25 cellular contexts compared by ENCODE assay signal in genomic region chr1:93776728-93777127, GRCh38.
DNase-seq lines count a peak whose midpoint lies in the region; ATAC-seq and TF ChIP-seq lines count a peak whose summit lies in the region.
"Had no signal": no experiment of that assay in that cellular context is flagged by ENCODE, and none has a peak within 500 bp of the region (broad histone marks: within the 10 kb centered on the region; RNA-seq: fewer than 3 reads in every experiment).

No MANE protein-coding gene starts in this region.

- no peak overlapping the region for H2AK5ac ChIP-seq in trophoblast cell (ENCODE audit: low read length)

- H3K9ac ChIP-seq in trophoblast cell (ENCODE audit: low read length): no peak overlapping the region

- in situ Hi-C loops in Panc1 (cut with HindIII; ENCODE audit: low pct_unique_long_range_greater_than_20kb, low sequenced_read_pairs): no loop called here

- H3K27ac Mint-ChIP-seq in activated CD4-positive, alpha-beta T cell treated with anti-CD3 and anti-CD28 coated beads, Interleukin-2, amount 10 ng/mL, durations not matched to agents 7 days and 5 days: peak overlapping the region; percentile 58
- H3K27ac Mint-ChIP-seq: CD8-positive, alpha-beta memory T cell had no signal

- ATAC-seq in Panc1: no peak
- ATAC-seq: K562 had no signal

- TF ChIP-seq POLR2A in esophagus muscularis mucosa (IDR thresholded peaks at IDR 0.05; ENCODE audit: low read depth): no peak

- POLR2A ChIA-PET in activated CD4-positive, alpha-beta T cell treated with anti-CD3 and anti-CD28 coated beads, Interleukin-2, amount 10 ng/mL, durations not matched to agents 7 days and 5 days (lab: Charles Lee): no interaction called here
- POLR2A ChIA-PET in Panc1 (lab: Charles Lee): interaction anchor here (0.5 kb wide), 1 partner anchor 101 kb away, joined by 6 read pairs; no protein-coding TSS in a partner anchor

- no peak overlapping the region for H3K4me2 ChIP-seq in trophoblast cell (ENCODE audit: low read length)

- H3K4me1 Mint-ChIP-seq in activated CD4-positive, alpha-beta T cell treated with anti-CD3 and anti-CD28 coated beads, Interleukin-2, amount 10 ng/mL, durations not matched to agents 7 days and 5 days: no peaks in the 10 kb centered on the region
- H3K4me1 Mint-ChIP-seq: CD8-positive, alpha-beta memory T cell had no signal

- H3K4me3 ChIP-seq in Panc1 (ENCODE audit: low read depth in 2 of 2, low read length in 2 of 2) (no peak overlapping the region), esophagus muscularis mucosa (no peak overlapping the region), trophoblast cell (ENCODE audit: low read depth, low read length) (no peak overlapping the region)
- H3K4me3 ChIP-seq: K562, SK-N-MC had no signal

- TF ChIP-seq CTCF in Panc1 (IDR thresholded peaks at IDR 0.05) (no peak), esophagus muscularis mucosa (IDR thresholded peaks at IDR 0.05) (no peak)

- intact Hi-C loops in Panc1 (cut with micrococcal nuclease; ENCODE audit: unreplicated experiment) (no loop called here), esophagus muscularis mucosa (cut with DNase I) (no loop called here)

- H3K9me3 ChIP-seq in Panc1 (ENCODE audit: control insufficient read depth, insufficient read depth, low read depth, low read length): no peaks in the 10 kb centered on the region
- H3K9me3 ChIP-seq in esophagus muscularis mucosa: no peaks in the 10 kb centered on the region
- H3K9me3 ChIP-seq in trophoblast cell (ENCODE audit: insufficient read depth, low read depth, low read length): no peaks in the 10 kb centered on the region

- no peak overlapping the region for H2BK120ac ChIP-seq in trophoblast cell (ENCODE audit: insufficient read depth, low read length, poor library complexity)

- H3K36me3 Mint-ChIP-seq in activated CD4-positive, alpha-beta T cell treated with anti-CD3 and anti-CD28 coated beads, Interleukin-2, amount 10 ng/mL, durations not matched to agents 7 days and 5 days (ENCODE audit: low read depth): no peaks in the 10 kb centered on the region

- 91% methylated on average over 3 of the region's 3 CpGs for WGBS in esophagus muscularis mucosa
- WGBS in trophoblast cell (ENCODE audit: extremely low coverage, insufficient coverage, insufficient read length): no CpG with 5 or more reads among the region's 3 CpGs

- DNase-seq in activated CD4-positive, alpha-beta T cell treated with anti-CD3 and anti-CD28 coated beads, Interleukin-2, amount 10 ng/mL, durations not matched to agents 7 days and 5 days: no peak
- no peak for DNase-seq in activated CD4-positive, alpha-beta T cell treated with anti-CD3 and anti-CD28 coated beads for 4 hours
- DNase-seq in Panc1 (ENCODE audit: low read depth, low spot score): no peak
- peak; percentile 47 for DNase-seq in esophagus muscularis mucosa (ENCODE audit: extremely low spot score)
- no peak for DNase-seq in trophoblast cell
- DNase-seq in occipital lobe (lab: John Stamatoyannopoulos, UW): no peak
- DNase-seq in NCI-H2029 (lab: John Stamatoyannopoulos, UW): no peak
- DNase-seq in NOMO-1 (lab: John Stamatoyannopoulos, UW; ENCODE audit: unreplicated experiment in 2 of 2): no peak
- DNase-seq: AML-193; C1 segment of cervical spinal cord; Calu3; CD8-positive, alpha-beta memory T cell; DMS153; GOT3; MM.1S; NCI-H1048; NCI-H1417 treated with DMSO at 0.1 percent for 48 hours; NCI-H187; NCI-H2107; NCI-H510A; Right ventricle myocardium superior; SW 1271 had no signal

- H3K27me3 ChIP-seq in Panc1 (ENCODE audit: control insufficient read depth, insufficient read depth, low read length) (no peaks in the 10 kb centered on the region), esophagus muscularis mucosa (no peaks in the 10 kb centered on the region), trophoblast cell (ENCODE audit: insufficient read depth, low read length) (no peaks in the 10 kb centered on the region)

- no peak overlapping the region for H2AFZ ChIP-seq in trophoblast cell (ENCODE audit: insufficient read depth, low read length, poor library complexity)

- H2BK5ac ChIP-seq in trophoblast cell (ENCODE audit: low read depth, low read length, poor library complexity): no peak overlapping the region

- no peaks in the 10 kb centered on the region for H3K36me3 ChIP-seq in Panc1 (ENCODE audit: control insufficient read depth, insufficient read depth, low read length)
- H3K36me3 ChIP-seq in esophagus muscularis mucosa: no peaks in the 10 kb centered on the region
- H3K36me3 ChIP-seq in trophoblast cell (ENCODE audit: control insufficient read depth in 1 of 2, insufficient read depth in 2 of 2, low read length in 2 of 2): no peaks in the 10 kb centered on the region

- no peak overlapping the region for H3K18ac ChIP-seq in trophoblast cell (ENCODE audit: low read length)

- no peaks in the 10 kb centered on the region for H3K9me3 Mint-ChIP-seq in activated CD4-positive, alpha-beta T cell treated with anti-CD3 and anti-CD28 coated beads, Interleukin-2, amount 10 ng/mL, durations not matched to agents 7 days and 5 days

- H4K12ac ChIP-seq in trophoblast cell (ENCODE audit: low read depth, low read length): no peak overlapping the region

- peaks cover 3% of the 10 kb centered on the region for H3K27me3 Mint-ChIP-seq in activated CD4-positive, alpha-beta T cell treated with anti-CD3 and anti-CD28 coated beads, Interleukin-2, amount 10 ng/mL, durations not matched to agents 7 days and 5 days

- H3K27ac ChIP-seq in Panc1 (ENCODE audit: low read length) (peak overlapping the region; percentile 31; the same call in 1 of the 2 replicates), esophagus muscularis mucosa (replicated peaks in 1 of 4) (no peak overlapping the region), trophoblast cell (ENCODE audit: low read depth, low read length) (no peak overlapping the region)
- H3K27ac ChIP-seq: 22Rv1, SK-N-MC had no signal

- H2BK12ac ChIP-seq in trophoblast cell (ENCODE audit: low read length): peak overlapping the region; percentile 9

- CTCF ChIA-PET in activated CD4-positive, alpha-beta T cell treated with anti-CD3 and anti-CD28 coated beads, Interleukin-2, amount 10 ng/mL, durations not matched to agents 7 days and 5 days (lab: Charles Lee): no interaction called here
- CTCF ChIA-PET in Panc1 (lab: Charles Lee): no interaction called here

- no peaks in the 10 kb centered on the region; the same call in 1 of the 2 replicates for H3K4me1 ChIP-seq in Panc1 (ENCODE audit: control insufficient read depth, insufficient read depth, low read length)
- H3K4me1 ChIP-seq in esophagus muscularis mucosa: peaks cover 0 to 7% (median 5%) of the 10 kb centered on the region in 4 donors
- peaks cover 5 to 7% of the 10 kb centered on the region in 2 experiments for H3K4me1 ChIP-seq in trophoblast cell (ENCODE audit: control insufficient read depth in 1 of 2, insufficient read depth in 2 of 2, low read length in 2 of 2)

- no peaks in the 10 kb centered on the region for H3K79me2 ChIP-seq in trophoblast cell (ENCODE audit: control insufficient read depth, insufficient read depth, low read length, poor library complexity)

- H3K4ac ChIP-seq in trophoblast cell (ENCODE audit: low read depth, low read length): no peak overlapping the region

- no peak overlapping the region for H3K4me3 Mint-ChIP-seq in activated CD4-positive, alpha-beta T cell treated with anti-CD3 and anti-CD28 coated beads, Interleukin-2, amount 10 ng/mL, durations not matched to agents 7 days and 5 days
- H3K4me3 Mint-ChIP-seq: CD8-positive, alpha-beta memory T cell had no signal

- peaks cover 2% of the 10 kb centered on the region for H3K79me1 ChIP-seq in trophoblast cell (ENCODE audit: low read length)

- no peak overlapping the region for H3K14ac ChIP-seq in trophoblast cell (ENCODE audit: low read length)

- H3K23ac ChIP-seq in trophoblast cell (ENCODE audit: low read length): no peak overlapping the region

- H4K91ac ChIP-seq in trophoblast cell (ENCODE audit: low read depth, low read length): no peak overlapping the region

- H4K8ac ChIP-seq in trophoblast cell (ENCODE audit: low read depth, low read length): no peak overlapping the region

- no peak for TF ChIP-seq EP300 in esophagus muscularis mucosa (IDR thresholded peaks at IDR 0.05)

- BruUV-seq in Panc1 (replicated peaks; lab: Mats Ljungman, UMichigan): no TSS peak
